Comparison of ENCODE assay signal across 9 cellular contexts in genomic region chr7:36736827-36737211, GRCh38. TPM values are rescaled to one million over a fixed set of nuclear protein-coding genes. Genes with fewer than 3 reads are reported as not detected.
DNase-seq lines count a peak whose midpoint lies in the region; ATAC-seq, FAIRE-seq and TF ChIP-seq lines count a peak whose summit lies in the region.
"Had no signal": no experiment of that assay in that cellular context is flagged by ENCODE, and none has a peak within 500 bp of the region (broad histone marks: within the 10 kb centered on the region; RNA-seq: fewer than 3 reads in every experiment).

No MANE protein-coding gene starts in this region.

- peak overlapping the region in 2 of 3 donors; percentile 25 to 31 for H3K27ac ChIP-seq in right lobe of liver
- H3K27ac ChIP-seq in HepG2 (ENCODE audit: extremely low read length, insufficient read depth, low read length): no peak overlapping the region
- H3K27ac ChIP-seq in aorta (ENCODE audit: low read depth in 1 of 2, low read length in 2 of 2): no peak overlapping the region

- peaks cover 10% of the 10 kb centered on the region for H3K36me3 Mint-ChIP-seq in activated naive CD8-positive, alpha-beta T cell treated with anti-CD3 and anti-CD28 coated beads for 36 hours

- H3K4me1 ChIP-seq in right lobe of liver (no peaks in the 10 kb centered on the region), HepG2 (ENCODE audit: insufficient read depth, low read length) (no peaks in the 10 kb centered on the region), aorta (ENCODE audit: control insufficient read depth in 1 of 2, insufficient read depth in 2 of 2, low read length in 2 of 2) (no peaks in the 10 kb centered on the region)

- H3K79me2 ChIP-seq in HepG2 (ENCODE audit: insufficient read depth, low read length): no peaks in the 10 kb centered on the region

- ATAC-seq in right lobe of liver: peak; percentile 61 to 76 (median 71)
- no peak for ATAC-seq in HepG2
- ATAC-seq in HG03139 (IDR thresholded peaks at IDR 0.05; ENCODE audit: unreplicated experiment): peak; percentile 89
- peak; percentile 54 for ATAC-seq in aorta (ENCODE audit: low FRiP score)

- in situ Hi-C loops in HepG2 (cut with HindIII; ENCODE audit: extremely low pct_ligation_motif_present, low pct_unique_long_range_greater_than_20kb): no loop called here

- no peak overlapping the region for H3K9ac ChIP-seq in HepG2 (ENCODE audit: insufficient read depth, low read depth, low read length)

- POLR2A ChIA-PET in HepG2 (lab: Yijun Ruan, JAX): no interaction called here

- 60% methylated on average over 7 of the region's 7 CpGs for WGBS in right lobe of liver (ENCODE audit: insufficient coverage, low coverage, low lambda C conversion rate, missing lambda C conversion rate)
- 65% methylated on average over 7 of the region's 7 CpGs for WGBS in HepG2 (ENCODE audit: low lambda C conversion rate)
- 84 to 88% methylated on average over 7 of the region's 7 CpGs for WGBS in aorta, 2 donors

- H3K9me3 Mint-ChIP-seq in activated naive CD8-positive, alpha-beta T cell treated with anti-CD3 and anti-CD28 coated beads for 36 hours: peaks cover 13% of the 10 kb centered on the region

- no peaks in the 10 kb centered on the region for H4K20me1 ChIP-seq in HepG2 (ENCODE audit: insufficient read depth, low read length)

- CTCF ChIA-PET in HepG2 (lab: Yijun Ruan, JAX; ENCODE audit: low intra/inter-chr PET ratio, low total read pairs): no interaction called here

- no peak overlapping the region for H2AFZ ChIP-seq in HepG2 (ENCODE audit: low read length)

- TF ChIP-seq POLR2A in right lobe of liver (IDR thresholded peaks at IDR 0.05) (no peak), HepG2 (IDR thresholded peaks at IDR 0.05; ENCODE audit: insufficient read depth in 1 of 2, low read depth in 2 of 2, low read length in 2 of 2) (no peak)

- no peak for TF ChIP-seq EP300 in HepG2 (IDR thresholded peaks at IDR 0.05; ENCODE audit: low read depth in 2 of 2, low read length in 2 of 2)
- TF ChIP-seq EP300 in HepG2 (CRISPR knock-in tag; IDR thresholded peaks at IDR 0.05; ENCODE audit: borderline replicate concordance): no peak

- no TSS peak for BruUV-seq in HepG2 (replicated peaks; lab: Mats Ljungman, UMichigan)

- H3K27ac Mint-ChIP-seq in activated naive CD8-positive, alpha-beta T cell treated with anti-CD3 and anti-CD28 coated beads for 36 hours: peak overlapping the region; percentile 81

- no peak for TF ChIP-seq RAD21 in HepG2 (CRISPR knock-in tag; IDR thresholded peaks at IDR 0.05)

- H3K4me2 ChIP-seq in HepG2 (ENCODE audit: low read depth, low read length): no peak overlapping the region

- no peak for DNase-seq in right lobe of liver
- DNase-seq in HepG2 (ENCODE audit: low spot score): no peak
- DNase-seq in activated naive CD8-positive, alpha-beta T cell treated with anti-CD3 and anti-CD28 coated beads for 36 hours: no peak
- DNase-seq in aorta: no peak
- no peak for DNase-seq in HT-29 (ENCODE audit: low spot score)
- DNase-seq in SHP77 treated with DMSO at 0.1 percent for 48 hours (lab: John Stamatoyannopoulos, UW): no peak
- no peak for DNase-seq in frontal cortex (ENCODE audit: low spot score in 2 of 2)

- H3K27me3 ChIP-seq in right lobe of liver: no peaks in the 10 kb centered on the region
- peaks cover 0 to 3% of the 10 kb centered on the region in 2 experiments; a peak in 1 of 5 replicates for H3K27me3 ChIP-seq in HepG2 (ENCODE audit: control insufficient read depth in 1 of 2, insufficient read depth in 2 of 2, low read length in 2 of 2)
- no peaks in the 10 kb centered on the region for H3K27me3 ChIP-seq in aorta (ENCODE audit: control insufficient read depth in 1 of 2, insufficient read depth in 2 of 2, low read length in 1 of 2)

- peaks cover 44% of the 10 kb centered on the region for H3K4me1 Mint-ChIP-seq in activated naive CD8-positive, alpha-beta T cell treated with anti-CD3 and anti-CD28 coated beads for 36 hours

- no peaks in the 10 kb centered on the region for H3K27me3 Mint-ChIP-seq in activated naive CD8-positive, alpha-beta T cell treated with anti-CD3 and anti-CD28 coated beads for 36 hours

- H3K4me3 ChIP-seq in right lobe of liver (no peak overlapping the region), HepG2 (replicated peaks in 1 of 3; ENCODE audit: insufficient read depth in 1 of 3, low read depth in 2 of 3, low read length in 3 of 3) (no peak overlapping the region), aorta (ENCODE audit: low read length in 2 of 2) (no peak overlapping the region)
- H3K4me3 ChIP-seq: skin epidermis had no signal

- FAIRE-seq in HepG2 (lab: Jason Lieb, UNC): no peak
- FAIRE-seq in frontal cortex (lab: Jason Lieb, UNC): no peak

- intact Hi-C loops in right lobe of liver (cut with DNase I): no loop called here
- intact Hi-C loops in HepG2 (cut with micrococcal nuclease; ENCODE audit: unreplicated experiment): no loop called here
- intact Hi-C loops in aorta (cut with DNase I): no loop called here

- H3K9me3 ChIP-seq in right lobe of liver (no peaks in the 10 kb centered on the region), HepG2 (ENCODE audit: low read length) (no peaks in the 10 kb centered on the region), aorta (ENCODE audit: control insufficient read depth, low read length) (peaks cover 3% of the 10 kb centered on the region)

- H3K4me3 Mint-ChIP-seq in activated naive CD8-positive, alpha-beta T cell treated with anti-CD3 and anti-CD28 coated beads for 36 hours: peak overlapping the region; percentile 64

- H3K36me3 ChIP-seq in right lobe of liver: no peaks in the 10 kb centered on the region
- H3K36me3 ChIP-seq in HepG2 (replicated peaks in 1 of 2; ENCODE audit: control insufficient read depth in 1 of 2, insufficient read depth in 2 of 2, low read length in 2 of 2): no peaks in the 10 kb centered on the region
- H3K36me3 ChIP-seq in aorta (ENCODE audit: control insufficient read depth in 1 of 2, insufficient read depth in 2 of 2, low read length in 1 of 2): no peaks in the 10 kb centered on the region

- TF ChIP-seq CTCF in right lobe of liver (IDR thresholded peaks at IDR 0.05) (no peak), HepG2 (CRISPR knock-in tag; IDR thresholded peaks at IDR 0.05) (no peak)

TF ChIP-seq in HepG2, 621 proteins besides CTCF, POLR2A, EP300 and RAD21:
- TF ChIP-seq ZNF747 (CRISPR knock-in tag; IDR thresholded peaks at IDR 0.05; ENCODE audit: borderline replicate concordance): no peak
- no peak for TF ChIP-seq CCDC6 (CRISPR knock-in tag; IDR thresholded peaks at IDR 0.05)
- TF ChIP-seq ZKSCAN1 (IDR thresholded peaks at IDR 0.05; ENCODE audit: low read length): no peak
- no peak for TF ChIP-seq RFXAP (CRISPR knock-in tag; IDR thresholded peaks at IDR 0.05; ENCODE audit: borderline replicate concordance)
- TF ChIP-seq GTF2F1 (IDR thresholded peaks at IDR 0.05; ENCODE audit: low read length): no peak
- TF ChIP-seq ISL2 (CRISPR knock-in tag; IDR thresholded peaks at IDR 0.05): no peak
- TF ChIP-seq WIZ (CRISPR knock-in tag; IDR thresholded peaks at IDR 0.05): no peak
- TF ChIP-seq ZNF263 (CRISPR knock-in tag; IDR thresholded peaks at IDR 0.05): no peak
- TF ChIP-seq ZSCAN25 (CRISPR knock-in tag; IDR thresholded peaks at IDR 0.05): no peak
- TF ChIP-seq GLI4 (CRISPR knock-in tag; IDR thresholded peaks at IDR 0.05; ENCODE audit: borderline replicate concordance): no peak
- TF ChIP-seq GPN1 (CRISPR knock-in tag; IDR thresholded peaks at IDR 0.05; ENCODE audit: borderline replicate concordance): no peak
- no peak for TF ChIP-seq NR2F1 (CRISPR knock-in tag; IDR thresholded peaks at IDR 0.05)
- TF ChIP-seq SRSF9 (IDR thresholded peaks at IDR 0.05; ENCODE audit: borderline replicate concordance, insufficient read depth, low read depth, low read length, poor library complexity, severe bottlenecking): no peak
- no peak for TF ChIP-seq E2F5 (CRISPR knock-in tag; conservative IDR thresholded peaks at IDR 0.05)
- TF ChIP-seq PHB2 (IDR thresholded peaks at IDR 0.05; ENCODE audit: partially characterized antibody): no peak

RNA-seq across cellular contexts. Expression of gene AOAH, which starts 12.5 kb away (rescaled TPM):
- total RNA-seq in right lobe of liver (10 to 100 TPM in 1 of 6 experiments, 1 to 10 TPM in 5; 2.9 to 11.3 (median 6.4) TPM), HepG2 (2016; rRNA removed; fragmentation: Illumina TruSeq; extraction: Trizol) (not detected in 2 replicates), aorta (10 to 100 TPM in 1 of 2 donors, 1 to 10 TPM in 1; 10.0 to 34.9 TPM), frontal cortex (3.7 TPM)
- not detected in 2 replicates for total RNA-seq in HepG2 (2016; cell fraction: cytosol; rRNA removed; fragmentation: Illumina TruSeq; extraction: Trizol; ENCODE audit: low read depth)
- total RNA-seq in HepG2 (2016; cell fraction: insoluble cytoplasmic fraction; rRNA removed; fragmentation: Illumina TruSeq; extraction: Trizol): not detected in 2 replicates
- not detected in 2 replicates for total RNA-seq in HepG2 (2016; cell fraction: membrane; rRNA removed; fragmentation: Illumina TruSeq; extraction: Trizol)
- not detected in 2 replicates for total RNA-seq in HepG2 (2016; cell fraction: nucleus; rRNA removed; fragmentation: Illumina TruSeq; extraction: Trizol)
- polyA plus RNA-seq in HepG2 (2011; rRNA removed) (not detected in 2 replicates), aorta (10 to 100 TPM in 1 of 2 donors, 1 to 10 TPM in 1; 1.9 to 13.5 TPM)
- not detected in 2 replicates for polyA plus RNA-seq in HepG2 (2011; cell fraction: cytosol; rRNA removed)
- polyA plus RNA-seq in HepG2 (2011; cell fraction: nucleus; rRNA removed): not detected in 2 replicates
- polyA plus RNA-seq in HepG2 (2012): not detected in 2 replicates
- polyA plus RNA-seq in HepG2 (2016; cell fraction: cytosol; fragmentation: Illumina TruSeq; extraction: Trizol; ENCODE audit: low read depth): not detected in 2 replicates
- not detected in 2 replicates for polyA plus RNA-seq in HepG2 (2016; cell fraction: insoluble cytoplasmic fraction; fragmentation: Illumina TruSeq; extraction: Trizol; ENCODE audit: low read depth)
- polyA plus RNA-seq in HepG2 (2016; cell fraction: membrane; fragmentation: Illumina TruSeq; extraction: Trizol; ENCODE audit: low read depth): not detected in 2 replicates
- not detected in 2 replicates for polyA plus RNA-seq in HepG2 (2016; cell fraction: nucleus; fragmentation: Illumina TruSeq; extraction: Trizol; ENCODE audit: insufficient read depth, low read depth)
- polyA minus RNA-seq in HepG2 (2011; rRNA and poly(A)+ RNA removed; ENCODE audit: low replicate concordance): not detected in 2 replicates
- polyA minus RNA-seq in HepG2 (2011; cell fraction: cytosol; rRNA and poly(A)+ RNA removed): not detected in 2 replicates
- polyA minus RNA-seq in HepG2 (2011; cell fraction: nucleus; rRNA and poly(A)+ RNA removed): not detected in 2 replicates
- total RNA-seq in activated naive CD8-positive, alpha-beta T cell treated with anti-CD3 and anti-CD28 coated beads for 36 hours: 1 to 10 TPM; 5.3 to 7.1 TPM
- total RNA-seq in HT-29 (2014; rRNA removed; shearing (Covaris generic)): not detected in 2 replicates

Comparison
In these comparisons a context has a peak if more than half of its experiments do, and no peak if none do; other contexts are left out.
1. H3K27ac ChIP-seq: peak in right lobe of liver (2 of 3); none in HepG2 (single experiment) and aorta (0 of 2).